ENCODE assay signal across 1 cellular context in the genomic region with DNA sequence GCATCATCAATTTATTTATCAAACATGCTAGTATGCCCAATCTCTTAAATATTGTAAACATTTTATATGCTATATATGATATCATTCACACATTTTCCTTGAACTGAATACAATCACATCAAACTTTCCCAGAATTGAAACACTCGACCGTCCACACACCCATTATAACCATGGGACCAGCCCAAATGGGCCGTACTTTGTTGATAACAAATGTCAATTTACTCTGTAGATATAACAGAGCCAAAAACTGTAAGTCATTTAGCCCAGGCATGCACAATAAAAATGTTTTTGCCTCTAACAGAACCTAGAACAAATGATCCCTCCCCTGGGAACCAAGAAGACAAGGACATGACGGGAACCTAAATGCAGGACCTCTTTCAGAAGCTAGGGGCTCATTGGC.
TF ChIP-seq lines count a peak whose summit lies in the region.

No MANE protein-coding gene starts in this region.

TF ChIP-seq in K562, 482 proteins besides CTCF, POLR2A, EP300 and RAD21 (continued from another document):
- no peak for TF ChIP-seq RCOR1 (IDR thresholded peaks at IDR 0.05; ENCODE audit: borderline replicate concordance in 1 of 2, low read depth in 2 of 2, low read length in 2 of 2)
- no peak for TF ChIP-seq PURB (CRISPR knock-in tag; IDR thresholded peaks at IDR 0.05; ENCODE audit: low read depth)
- TF ChIP-seq, protein P1, sequence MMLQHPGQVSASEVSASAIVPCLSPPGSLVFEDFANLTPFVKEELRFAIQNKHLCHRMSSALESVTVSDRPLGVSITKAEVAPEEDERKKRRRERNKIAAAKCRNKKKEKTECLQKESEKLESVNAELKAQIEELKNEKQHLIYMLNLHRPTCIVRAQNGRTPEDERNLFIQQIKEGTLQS (IDR thresholded peaks at IDR 0.05), result 0 out of 2 replicates have a peak, but pooled peaks have one; percentile 12
- TF ChIP-seq, protein P1 (CRISPR knock-in tag; conservative IDR thresholded peaks at IDR 0.05), result no peak
- no peak for TF ChIP-seq PHTF2 (CRISPR knock-in tag; IDR thresholded peaks at IDR 0.05)
